ENCODE assay signal across 8 cellular contexts in the genomic region with DNA sequence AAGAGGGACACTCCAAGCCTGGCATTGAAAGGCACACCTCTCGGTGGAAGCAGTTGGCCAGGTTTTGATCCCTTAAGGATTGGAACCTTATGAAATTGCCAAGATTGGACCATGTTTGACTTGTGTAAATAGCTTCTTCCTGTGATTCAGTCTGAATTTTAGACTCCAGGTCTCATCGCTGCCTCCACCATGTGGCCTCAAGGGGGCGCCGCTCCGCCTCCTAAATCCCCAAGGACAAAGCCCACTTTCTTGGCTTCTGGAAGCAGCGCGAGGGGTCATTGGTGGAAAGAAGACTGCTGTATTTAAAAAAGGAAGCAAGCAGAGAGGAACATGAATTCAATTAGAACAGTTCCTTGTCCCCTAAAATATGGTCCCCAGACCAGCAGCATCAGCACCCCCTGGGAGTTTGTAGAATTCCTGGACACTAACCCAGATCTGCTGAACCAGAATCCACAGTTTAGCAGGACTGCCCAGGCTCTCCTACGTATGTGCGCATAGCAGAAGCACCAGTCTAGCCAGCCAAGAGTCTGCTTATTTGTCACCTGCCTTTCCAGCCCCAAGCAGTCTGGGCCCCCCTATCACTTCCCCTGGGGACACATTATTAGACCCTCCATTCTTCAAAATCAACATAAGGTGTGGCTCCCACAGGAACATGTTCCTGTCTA.
DNase-seq lines count a peak whose midpoint lies in the region; ATAC-seq, FAIRE-seq and TF ChIP-seq lines count a peak whose summit lies in the region.

No MANE protein-coding gene starts in this region.

- ATAC-seq in GM12878 (peak; percentile 71), GM19452 (IDR thresholded peaks at IDR 0.05; ENCODE audit: unreplicated experiment) (no peak), HG03175 (IDR thresholded peaks at IDR 0.05; ENCODE audit: unreplicated experiment) (no peak)

- TF ChIP-seq CTCF in GM20000 (IDR thresholded peaks at IDR 0.05; ENCODE audit: extremely low read depth, missing control alignments) (peak; percentile 70), GM12878 (IDR thresholded peaks at IDR 0.05 in 2 of 3, conservative IDR thresholded peaks at IDR 0.05 in 1 of 3; ENCODE audit: control insufficient read depth in 2 of 3, extremely low read depth in 1 of 3, insufficient read depth in 1 of 3, low read depth in 3 of 3, low read length in 3 of 3) (peak; percentile 53 to 80 (median 66)), kidney epithelial cell (IDR thresholded peaks at IDR 0.05; ENCODE audit: insufficient read depth, low read length, poor library complexity, severe bottlenecking) (peak; percentile 91), stomach (IDR thresholded peaks at IDR 0.05) (peak in 5 of 7 experiments; percentile 33 to 67 (median 52))

- BruUV-seq in GM12878 (replicated peaks; lab: Mats Ljungman, UMichigan) = no TSS peak

- TF ChIP-seq RAD21 in GM12878 (IDR thresholded peaks at IDR 0.05; ENCODE audit: insufficient read depth, low read depth, low read length) = peak; percentile 75

- RAD21 ChIA-PET in GM12878 (lab: Charles Lee; ENCODE audit: unreplicated experiment) = interaction anchor here (0.7 to 2.2 kb wide), 12 partner anchors 14 to 919 kb away, joined by 3 to 15 read pairs (median 4); no protein-coding TSS in a partner anchor

- H4K20me1 ChIP-seq in GM12878 (ENCODE audit: control insufficient read depth, insufficient read depth) = no peaks in the 10 kb centered on the region

- POLR2A ChIA-PET in GM12878 (lab: Charles Lee) = interaction anchor here (1.7 kb wide), 1 partner anchor 20 kb away, joined by 3 read pairs; no protein-coding TSS in a partner anchor

- no peak overlapping the region for H2AFZ ChIP-seq in GM12878 (ENCODE audit: control insufficient read depth, low read depth, low read length)

- intact Hi-C loops in GM12878 (cut with micrococcal nuclease; ENCODE audit: unreplicated experiment) = no loop called here
- intact Hi-C loops in stomach (cut with DNase I; ENCODE audit: low total_unique reads) = no loop called here

- FAIRE-seq in GM12878 (lab: Jason Lieb, UNC) = no peak

- SMC1A ChIA-PET in GM12878 (lab: Charles Lee; ENCODE audit: uncharacterized antibody, unreplicated experiment) = interaction anchor here (0.6 to 2.8 kb wide), 15 partner anchors 8 to 545 kb away, joined by 3 to 10 read pairs (median 4); no protein-coding TSS in a partner anchor

- H3K9ac ChIP-seq in GM12878 (ENCODE audit: control insufficient read depth, insufficient read depth, low read length) = no peak overlapping the region

- H3K4me1 ChIP-seq in GM12878 (ENCODE audit: control insufficient read depth, insufficient read depth, low read length) (no peaks in the 10 kb centered on the region), stomach (peaks cover 41 to 60% (median 49%) of the 10 kb centered on the region in 4 donors)

- H3K9me3 ChIP-seq in GM12878 (replicated peaks; ENCODE audit: control insufficient read depth, insufficient read depth, low read length) (peaks cover under 1% of the 10 kb centered on the region; the same call in 2 of the 3 replicates), stomach (no peaks in the 10 kb centered on the region)

- H3K27ac ChIP-seq in GM12878 (ENCODE audit: control insufficient read depth, insufficient read depth) (no peak overlapping the region), stomach (peak overlapping the region in 2 of 5 donors; percentile 79 to 83)

- in situ Hi-C loops in GM12878 (cut with MboI) = no loop called here

- no peak overlapping the region for H3K4me2 ChIP-seq in GM12878 (ENCODE audit: control insufficient read depth, insufficient read depth)

- TF ChIP-seq POLR2A in GM12878 (IDR thresholded peaks at IDR 0.05; ENCODE audit: low read depth, low read length) (no peak), stomach (IDR thresholded peaks at IDR 0.05) (no peak)

- no peaks in the 10 kb centered on the region for H3K36me3 ChIP-seq in GM12878 (ENCODE audit: control insufficient read depth in 2 of 2, insufficient read depth in 2 of 2, low read length in 1 of 2)
- H3K36me3 ChIP-seq in kidney epithelial cell (ENCODE audit: control insufficient read depth, insufficient read depth, low read length) = no peaks in the 10 kb centered on the region
- no peaks in the 10 kb centered on the region for H3K36me3 ChIP-seq in stomach

- no peak for TF ChIP-seq EP300 in GM12878 (IDR thresholded peaks at IDR 0.05; ENCODE audit: borderline replicate concordance in 1 of 2, control insufficient read depth in 1 of 2, low read depth in 2 of 2, low read length in 2 of 2)
- no peak for TF ChIP-seq EP300 in stomach (IDR thresholded peaks at IDR 0.05)

- H3K79me2 ChIP-seq in GM12878 (ENCODE audit: control insufficient read depth, insufficient read depth, low read length) = no peaks in the 10 kb centered on the region

- H3K4me3 ChIP-seq in GM12878 (no peak overlapping the region), kidney epithelial cell (ENCODE audit: low read depth, low read length) (no peak overlapping the region), stomach (no peak overlapping the region)

- DNase-seq in Ammon's horn (ENCODE audit: low spot score) (peak; percentile 83), GM20000 (ENCODE audit: low spot score) (peak; percentile 55), NCI-H69 (lab: John Stamatoyannopoulos, UW) (peak; percentile 80), GM12878 (ENCODE audit: low read depth, low spot score) (no peak), kidney epithelial cell (ENCODE audit: low read depth) (no peak), stomach (peak; percentile 64)

- H3K27me3 ChIP-seq in GM12878 (replicated peaks in 1 of 2; ENCODE audit: control insufficient read depth in 2 of 2, insufficient read depth in 2 of 2, low read length in 1 of 2) (no peaks in the 10 kb centered on the region; a peak in 1 of 4 replicates), kidney epithelial cell (ENCODE audit: control insufficient read depth, insufficient read depth, low read length) (no peaks in the 10 kb centered on the region), stomach (no peaks in the 10 kb centered on the region)

- WGBS in GM12878 (ENCODE audit: insufficient coverage, insufficient replicate concordance, low lambda C conversion rate, missing lambda C conversion rate) = 26% methylated on average over 9 of the region's 9 CpGs
- WGBS in stomach, 5 donors = 35 to 43% (median 39%) methylated on average over 9 of the region's 9 CpGs

- CTCF ChIA-PET in GM12878 (lab: Yijun Ruan, JAX) = interaction anchor here (0.6 to 4.8 kb wide), 35 partner anchors 8 to 903 kb away, joined by 3 to 44 read pairs (median 4); no protein-coding TSS in a partner anchor

TF ChIP-seq in GM12878, 131 proteins besides CTCF, POLR2A, EP300 and RAD21 (continues in another document):
- TF ChIP-seq, protein P1, sequence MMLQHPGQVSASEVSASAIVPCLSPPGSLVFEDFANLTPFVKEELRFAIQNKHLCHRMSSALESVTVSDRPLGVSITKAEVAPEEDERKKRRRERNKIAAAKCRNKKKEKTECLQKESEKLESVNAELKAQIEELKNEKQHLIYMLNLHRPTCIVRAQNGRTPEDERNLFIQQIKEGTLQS (IDR thresholded peaks at IDR 0.05; ENCODE audit: borderline replicate concordance, extremely low read depth, low read depth, low read length) = no peak
- TF ChIP-seq PML (IDR thresholded peaks at IDR 0.05; ENCODE audit: low read length) = no peak
- 0 out of 2 replicates have a peak, but pooled peaks have one; percentile 48 for TF ChIP-seq YY1 (IDR thresholded peaks at IDR 0.05; ENCODE audit: low read depth, low read length)
- TF ChIP-seq, protein P2, sequence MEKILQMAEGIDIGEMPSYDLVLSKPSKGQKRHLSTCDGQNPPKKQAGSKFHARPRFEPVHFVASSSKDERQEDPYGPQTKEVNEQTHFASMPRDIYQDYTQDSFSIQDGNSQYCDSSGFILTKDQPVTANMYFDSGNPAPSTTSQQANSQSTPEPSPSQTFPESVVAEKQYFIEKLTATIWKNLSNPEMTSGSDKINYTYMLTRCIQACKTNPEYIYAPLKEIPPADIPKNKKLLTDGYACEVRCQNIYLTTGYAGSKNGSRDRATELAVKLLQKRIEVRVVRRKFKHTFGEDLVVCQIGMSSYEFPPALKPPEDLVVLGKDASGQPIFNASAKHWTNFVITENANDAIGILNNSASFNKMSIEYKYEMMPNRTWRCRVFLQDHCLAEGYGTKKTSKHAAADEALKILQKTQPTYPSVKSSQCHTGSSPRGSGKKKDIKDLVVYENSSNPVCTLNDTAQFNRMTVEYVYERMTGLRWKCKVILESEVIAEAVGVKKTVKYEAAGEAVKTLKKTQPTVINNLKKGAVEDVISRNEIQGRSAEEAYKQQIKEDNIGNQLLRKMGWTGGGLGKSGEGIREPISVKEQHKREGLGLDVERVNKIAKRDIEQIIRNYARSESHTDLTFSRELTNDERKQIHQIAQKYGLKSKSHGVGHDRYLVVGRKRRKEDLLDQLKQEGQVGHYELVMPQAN (conservative IDR thresholded peaks at IDR 0.05) = no peak
- TF ChIP-seq PAX8 (IDR thresholded peaks at IDR 0.05) = no peak
- no peak for TF ChIP-seq TBL1XR1 (IDR thresholded peaks at IDR 0.05; ENCODE audit: low read depth, low read length)
- TF ChIP-seq BRCA1 (IDR thresholded peaks at IDR 0.05; ENCODE audit: low read depth, low read length) = no peak
- TF ChIP-seq SMC3 (IDR thresholded peaks at IDR 0.05; ENCODE audit: borderline replicate concordance, low read length) = peak; percentile 59
- TF ChIP-seq, protein P3, sequence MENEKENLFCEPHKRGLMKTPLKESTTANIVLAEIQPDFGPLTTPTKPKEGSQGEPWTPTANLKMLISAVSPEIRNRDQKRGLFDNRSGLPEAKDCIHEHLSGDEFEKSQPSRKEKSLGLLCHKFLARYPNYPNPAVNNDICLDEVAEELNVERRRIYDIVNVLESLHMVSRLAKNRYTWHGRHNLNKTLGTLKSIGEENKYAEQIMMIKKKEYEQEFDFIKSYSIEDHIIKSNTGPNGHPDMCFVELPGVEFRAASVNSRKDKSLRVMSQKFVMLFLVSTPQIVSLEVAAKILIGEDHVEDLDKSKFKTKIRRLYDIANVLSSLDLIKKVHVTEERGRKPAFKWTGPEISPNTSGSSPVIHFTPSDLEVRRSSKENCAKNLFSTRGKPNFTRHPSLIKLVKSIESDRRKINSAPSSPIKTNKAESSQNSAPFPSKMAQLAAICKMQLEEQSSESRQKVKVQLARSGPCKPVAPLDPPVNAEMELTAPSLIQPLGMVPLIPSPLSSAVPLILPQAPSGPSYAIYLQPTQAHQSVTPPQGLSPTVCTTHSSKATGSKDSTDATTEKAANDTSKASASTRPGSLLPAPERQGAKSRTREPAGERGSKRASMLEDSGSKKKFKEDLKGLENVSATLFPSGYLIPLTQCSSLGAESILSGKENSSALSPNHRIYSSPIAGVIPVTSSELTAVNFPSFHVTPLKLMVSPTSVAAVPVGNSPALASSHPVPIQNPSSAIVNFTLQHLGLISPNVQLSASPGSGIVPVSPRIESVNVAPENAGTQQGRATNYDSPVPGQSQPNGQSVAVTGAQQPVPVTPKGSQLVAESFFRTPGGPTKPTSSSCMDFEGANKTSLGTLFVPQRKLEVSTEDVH (IDR thresholded peaks at IDR 0.05; ENCODE audit: low read depth, partially characterized antibody) = no peak
- TF ChIP-seq RBBP5 (conservative IDR thresholded peaks at IDR 0.05) = no peak
- TF ChIP-seq SUZ12 (IDR thresholded peaks at IDR 0.05; ENCODE audit: unreplicated experiment) = no peak
- 0 out of 4 replicates have a peak, but pooled peaks of 1 of the 2 experiments have one; percentile 13 for TF ChIP-seq IKZF2 (IDR thresholded peaks at IDR 0.05)

Comparison
In these comparisons a context has a peak if more than half of its experiments do, and no peak if none do; other contexts are left out.
1. DNase-seq: peak in Ammon's horn (single experiment), GM20000 (single experiment), NCI-H69 (single experiment) and stomach (single experiment); none in GM12878 (single experiment) and kidney epithelial cell (single experiment).
2. Peak in every context shown above with its lines, with median percentiles within 50 percentile points of each other: CTCF ChIP-seq.